13 cellular contexts compared by ENCODE assay signal in genomic region chr12:75747572-75747995, GRCh38.
DNase-seq lines count a peak whose midpoint lies in the region; ATAC-seq lines count a peak whose summit lies in the region.
"Had no signal": no experiment of that assay in that cellular context is flagged by ENCODE, and none has a peak within 500 bp of the region (broad histone marks: within the 10 kb centered on the region; RNA-seq: fewer than 3 reads in every experiment).

No MANE protein-coding gene starts in this region.

- WGBS in trophoblast cell (ENCODE audit: extremely low coverage, insufficient coverage, insufficient read length): no CpG with 5 or more reads among the region's 1 CpG
- 92 to 98% methylated on average over 1 of the region's 1 CpG for WGBS in aorta, 2 donors

- H3K27me3 ChIP-seq in trophoblast cell (ENCODE audit: insufficient read depth, low read length) (no peaks in the 10 kb centered on the region), aorta (ENCODE audit: control insufficient read depth in 1 of 2, insufficient read depth in 2 of 2, low read length in 1 of 2) (no peaks in the 10 kb centered on the region)
- H3K27me3 ChIP-seq: neutrophil, testis had no signal

- H3K18ac ChIP-seq in trophoblast cell (ENCODE audit: low read length): no peak overlapping the region

- H3K4me1 ChIP-seq in trophoblast cell (ENCODE audit: control insufficient read depth in 1 of 2, insufficient read depth in 2 of 2, low read length in 2 of 2) (peaks cover 9 to 12% of the 10 kb centered on the region in 2 experiments), aorta (ENCODE audit: control insufficient read depth in 1 of 2, insufficient read depth in 2 of 2, low read length in 2 of 2) (no peaks in the 10 kb centered on the region)
- H3K4me1 ChIP-seq: testis had no signal

- no peak overlapping the region for H3K4me2 ChIP-seq in trophoblast cell (ENCODE audit: low read length)

- no peak overlapping the region for H2BK120ac ChIP-seq in trophoblast cell (ENCODE audit: insufficient read depth, low read length, poor library complexity)

- H2BK12ac ChIP-seq in trophoblast cell (ENCODE audit: low read length): no peak overlapping the region

- H3K9me3 ChIP-seq in trophoblast cell (ENCODE audit: insufficient read depth, low read depth, low read length) (no peaks in the 10 kb centered on the region), aorta (ENCODE audit: control insufficient read depth, low read length) (no peaks in the 10 kb centered on the region)
- H3K9me3 ChIP-seq: neutrophil, testis had no signal

- intact Hi-C loops in aorta (cut with DNase I): no loop called here

- ATAC-seq in GM19023 (IDR thresholded peaks at IDR 0.05; ENCODE audit: unreplicated experiment): no peak
- ATAC-seq in aorta (ENCODE audit: low FRiP score): no peak
- ATAC-seq: activated CD8-positive, alpha-beta memory T cell treated with anti-CD3 and anti-CD28 coated beads, Interleukin-2, amount 10 ng/mL, durations not matched to agents 7 days and 5 days had no signal

- no peak overlapping the region for H3K14ac ChIP-seq in trophoblast cell (ENCODE audit: low read length)

- no peak overlapping the region for H3K9ac ChIP-seq in trophoblast cell (ENCODE audit: low read length)

- DNase-seq in GM03348 (ENCODE audit: low spot score) (peak; percentile 23), NCI-H226 (peak; percentile 53), epithelial cell of prostate (ENCODE audit: low read depth, low spot score) (peak; percentile 60), trophoblast cell (peak in 1 of 2 donors; percentile 29), islet precursor cell (no peak), NCI-H2196 treated with DMSO at 0.1 percent for 48 hours (lab: John Stamatoyannopoulos, UW; ENCODE audit: unreplicated experiment) (no peak), aorta (no peak)
- DNase-seq: activated CD8-positive, alpha-beta memory T cell treated with anti-CD3 and anti-CD28 coated beads, Interleukin-2, amount 10 ng/mL, durations not matched to agents 7 days and 5 days; small intestine; testis had no signal

- H3K4me3 ChIP-seq in trophoblast cell (ENCODE audit: low read depth, low read length) (no peak overlapping the region), aorta (ENCODE audit: low read length in 2 of 2) (no peak overlapping the region)
- H3K4me3 ChIP-seq: lung, testis had no signal

- H4K8ac ChIP-seq in trophoblast cell (ENCODE audit: low read depth, low read length): no peak overlapping the region

- peaks cover 3% of the 10 kb centered on the region for H3K79me1 ChIP-seq in trophoblast cell (ENCODE audit: low read length)

- H3K36me3 ChIP-seq in trophoblast cell (ENCODE audit: control insufficient read depth in 1 of 2, insufficient read depth in 2 of 2, low read length in 2 of 2): no peaks in the 10 kb centered on the region
- no peaks in the 10 kb centered on the region for H3K36me3 ChIP-seq in aorta (ENCODE audit: control insufficient read depth in 1 of 2, insufficient read depth in 2 of 2, low read length in 1 of 2)
- H3K36me3 ChIP-seq: neutrophil had no signal

- no peak overlapping the region for H4K91ac ChIP-seq in trophoblast cell (ENCODE audit: low read depth, low read length)

- H3K23ac ChIP-seq in trophoblast cell (ENCODE audit: low read length): no peak overlapping the region

- no peak overlapping the region for H2AK5ac ChIP-seq in trophoblast cell (ENCODE audit: low read length)

- H3K27ac ChIP-seq in epithelial cell of prostate: peak overlapping the region; percentile 88
- peak overlapping the region; percentile 76 for H3K27ac ChIP-seq in trophoblast cell (ENCODE audit: low read depth, low read length)
- no peak overlapping the region for H3K27ac ChIP-seq in aorta (ENCODE audit: low read depth in 1 of 2, low read length in 2 of 2)
- H3K27ac ChIP-seq: neutrophil, testis had no signal

- H3K4ac ChIP-seq in trophoblast cell (ENCODE audit: low read depth, low read length): no peak overlapping the region

- H3K79me2 ChIP-seq in trophoblast cell (ENCODE audit: control insufficient read depth, insufficient read depth, low read length, poor library complexity): no peaks in the 10 kb centered on the region

- no peak overlapping the region for H2BK5ac ChIP-seq in trophoblast cell (ENCODE audit: low read depth, low read length, poor library complexity)

- no peak overlapping the region for H4K12ac ChIP-seq in trophoblast cell (ENCODE audit: low read depth, low read length)

- no peak overlapping the region for H2AFZ ChIP-seq in trophoblast cell (ENCODE audit: insufficient read depth, low read length, poor library complexity)

Comparison
In these comparisons a context has a peak if more than half of its experiments do, and no peak if none do; other contexts are left out.
1. DNase-seq: peak in GM03348 (single experiment), NCI-H226 (single experiment) and epithelial cell of prostate (single experiment); none in islet precursor cell (single experiment), NCI-H2196 treated with DMSO at 0.1 percent for 48 hours (single experiment) and aorta (0 of 2).
2. H3K27ac ChIP-seq: peak in epithelial cell of prostate (single experiment) and trophoblast cell (single experiment); none in aorta (0 of 2).